10 cellular contexts compared by ENCODE assay signal in the genomic region with DNA sequence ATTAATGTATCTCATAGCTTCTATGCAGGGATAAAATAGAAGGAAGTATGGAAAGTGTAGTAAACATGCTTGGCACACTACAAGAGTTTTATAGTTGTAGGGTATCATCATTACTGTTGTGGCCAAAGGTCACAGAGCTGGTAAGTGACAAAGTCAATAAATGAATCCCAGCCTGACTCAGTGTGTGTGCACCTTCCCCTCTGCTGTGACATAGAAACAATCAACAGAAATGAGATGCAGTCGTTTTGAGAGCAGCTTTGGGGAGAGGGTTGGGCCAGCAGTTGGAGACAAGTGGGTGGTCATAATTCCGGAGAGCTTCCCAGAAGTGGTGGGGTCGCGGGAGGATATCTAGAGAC.
DNase-seq lines count a peak whose midpoint lies in the region; ATAC-seq and TF ChIP-seq lines count a peak whose summit lies in the region.
"Had no signal": no experiment of that assay in that cellular context is flagged by ENCODE, and none has a peak within 500 bp of the region (broad histone marks: within the 10 kb centered on the region; RNA-seq: fewer than 3 reads in every experiment).

No MANE protein-coding gene starts in this region.

- H2AFZ ChIP-seq in mesenchymal stem cell (ENCODE audit: low read depth, low read length) = no peak overlapping the region

- peak overlapping the region; percentile 6 for H4K91ac ChIP-seq in mesenchymal stem cell (ENCODE audit: low read length)

- peak overlapping the region; percentile 4 for H3K4me3 Mint-ChIP-seq in activated T-helper 17 cell treated with anti-CD3 and anti-CD28 coated beads, Interleukin-2, amount 50 U/mL, for 72 hours
- H3K4me3 Mint-ChIP-seq: activated T-cell treated with anti-CD3 and anti-CD28 coated beads, Interleukin-2, amount 50 U/mL, for 72 hours had no signal

- H3K23ac ChIP-seq in mesenchymal stem cell (ENCODE audit: low read length in 2 of 2) = no peak overlapping the region

- H3K27me3 ChIP-seq in mesenchymal stem cell (ENCODE audit: control insufficient read depth in 1 of 2, insufficient read depth in 1 of 2, low read length in 2 of 2) (no peaks in the 10 kb centered on the region), suprapubic skin (no peaks in the 10 kb centered on the region)

- no peak overlapping the region for H3K27ac ChIP-seq in mesenchymal stem cell (ENCODE audit: low read length, poor library complexity, severe bottlenecking)
- H3K27ac ChIP-seq in suprapubic skin = peak overlapping the region; percentile 53

- H4K8ac ChIP-seq in mesenchymal stem cell (ENCODE audit: low read length) = peak overlapping the region; percentile 1

- peak overlapping the region; percentile 1 to 34 for H3K18ac ChIP-seq in mesenchymal stem cell (ENCODE audit: low read depth in 1 of 2, low read length in 2 of 2)

- no peak overlapping the region for H2BK5ac ChIP-seq in mesenchymal stem cell (ENCODE audit: low read depth, low read length, poor library complexity, severe bottlenecking)

- TF ChIP-seq POLR2A in suprapubic skin (IDR thresholded peaks at IDR 0.05) = no peak

- H3K36me3 ChIP-seq in mesenchymal stem cell (ENCODE audit: control insufficient read depth in 1 of 2, insufficient read depth in 2 of 2, low read depth in 1 of 2, low read length in 2 of 2) (no peaks in the 10 kb centered on the region), suprapubic skin (no peaks in the 10 kb centered on the region)

- no peaks in the 10 kb centered on the region for H3K36me3 Mint-ChIP-seq in activated T-helper 17 cell treated with anti-CD3 and anti-CD28 coated beads, Interleukin-2, amount 50 U/mL, for 72 hours (ENCODE audit: low read depth)

- no peak overlapping the region for H2AK5ac ChIP-seq in mesenchymal stem cell (ENCODE audit: low read length, severe bottlenecking)

- no peak for TF ChIP-seq EP300 in suprapubic skin (IDR thresholded peaks at IDR 0.05)

- peaks cover 3% of the 10 kb centered on the region for H3K4me1 Mint-ChIP-seq in activated T-helper 17 cell treated with anti-CD3 and anti-CD28 coated beads, Interleukin-2, amount 50 U/mL, for 72 hours

- H3K4me2 ChIP-seq in mesenchymal stem cell (ENCODE audit: low read length, poor library complexity, severe bottlenecking) = no peak overlapping the region

- H3K9me3 ChIP-seq in mesenchymal stem cell (ENCODE audit: control insufficient read depth, low read length) = peaks cover 8% of the 10 kb centered on the region
- no peaks in the 10 kb centered on the region for H3K9me3 ChIP-seq in suprapubic skin

- no peaks in the 10 kb centered on the region for H3K79me1 ChIP-seq in mesenchymal stem cell (replicated peaks; ENCODE audit: low read length, poor library complexity, severe bottlenecking)

- TF ChIP-seq CTCF in suprapubic skin (IDR thresholded peaks at IDR 0.05) = no peak

- no peak overlapping the region for H3K14ac ChIP-seq in mesenchymal stem cell (ENCODE audit: low read length in 2 of 2)

- peaks cover 6% of the 10 kb centered on the region for H3K4me1 ChIP-seq in mesenchymal stem cell (ENCODE audit: control insufficient read depth, insufficient read depth, low read depth, low read length)
- peaks cover 24% of the 10 kb centered on the region for H3K4me1 ChIP-seq in suprapubic skin

- no peaks in the 10 kb centered on the region for H3K27me3 Mint-ChIP-seq in activated T-helper 17 cell treated with anti-CD3 and anti-CD28 coated beads, Interleukin-2, amount 50 U/mL, for 72 hours

- H3K4me3 ChIP-seq in mesenchymal stem cell (ENCODE audit: insufficient read depth in 1 of 2, low read depth in 1 of 2, low read length in 2 of 2) (no peak overlapping the region), suprapubic skin (no peak overlapping the region)

- ATAC-seq in activated T-helper 17 cell treated with anti-CD3 and anti-CD28 coated beads, Interleukin-2, amount 50 U/mL, for 72 hours (replicated peaks) = peak; percentile 75
- ATAC-seq in GM21529 (IDR thresholded peaks at IDR 0.05; ENCODE audit: unreplicated experiment) = no peak
- ATAC-seq in HG03175 (IDR thresholded peaks at IDR 0.05; ENCODE audit: unreplicated experiment) = no peak
- no peak for ATAC-seq in GM21723 (IDR thresholded peaks at IDR 0.05; ENCODE audit: unreplicated experiment)

- 73% methylated on average over 4 of the region's 4 CpGs for WGBS in mesenchymal stem cell
- WGBS in suprapubic skin = 28% methylated on average over 4 of the region's 4 CpGs

- H3K27ac Mint-ChIP-seq in activated T-helper 17 cell treated with anti-CD3 and anti-CD28 coated beads, Interleukin-2, amount 50 U/mL, for 72 hours = peak overlapping the region; percentile 16
- H3K27ac Mint-ChIP-seq: activated T-cell treated with anti-CD3 and anti-CD28 coated beads, Interleukin-2, amount 50 U/mL, for 72 hours had no signal

- H3K9me3 Mint-ChIP-seq in activated T-helper 17 cell treated with anti-CD3 and anti-CD28 coated beads, Interleukin-2, amount 50 U/mL, for 72 hours = no peaks in the 10 kb centered on the region
- H3K9me3 Mint-ChIP-seq: activated T-cell treated with anti-CD3 and anti-CD28 coated beads, Interleukin-2, amount 50 U/mL, for 72 hours had no signal

- peak overlapping the region; percentile 63 for H2BK15ac ChIP-seq in mesenchymal stem cell (ENCODE audit: low read depth, poor library complexity, severe bottlenecking)

- H2BK120ac ChIP-seq in mesenchymal stem cell (ENCODE audit: low read depth, low read length) = no peak overlapping the region

- DNase-seq in NCI-H510A treated with DMSO at 0.1 percent for 48 hours (lab: John Stamatoyannopoulos, UW) (peak; percentile 95), NCI-H510A (lab: John Stamatoyannopoulos, UW) (no peak), mesenchymal stem cell (no peak), suprapubic skin (ENCODE audit: low spot score in 2 of 2) (no peak)
- DNase-seq: activated T-cell treated with anti-CD3 and anti-CD28 coated beads, Interleukin-2, amount 50 U/mL, for 72 hours; stimulated activated CD8-positive, alpha-beta memory T cell treated with anti-CD3 and anti-CD28 coated beads, Interleukin-4, amount 100 ng/mL, for 48 hours had no signal

- H2BK12ac ChIP-seq in mesenchymal stem cell (ENCODE audit: low read length in 2 of 2) = peak overlapping the region in 1 of 2 experiments; percentile 63

- H3K9ac ChIP-seq in mesenchymal stem cell (ENCODE audit: low read length) = peak overlapping the region; percentile 87

- peak overlapping the region in 1 of 2 experiments; percentile 67 for H3K4ac ChIP-seq in mesenchymal stem cell (ENCODE audit: low read depth in 1 of 2, low read length in 2 of 2)
